ENCODE assay signal across 1 cellular context in genomic region chr6:142407685-142408273, GRCh38.
TF ChIP-seq lines count a peak whose summit lies in the region.

No MANE protein-coding gene starts in this region.

TF ChIP-seq in HepG2, 621 proteins besides CTCF, POLR2A, EP300 and RAD21 (continued from another document):
- TF ChIP-seq ZNF616 (CRISPR knock-in tag; IDR thresholded peaks at IDR 0.05; ENCODE audit: low read depth) (no peak), PREB (CRISPR knock-in tag; IDR thresholded peaks at IDR 0.05) (no peak), ZNF747 (CRISPR knock-in tag; IDR thresholded peaks at IDR 0.05; ENCODE audit: borderline replicate concordance) (no peak), MAFK (conservative IDR thresholded peaks at IDR 0.05 in 1 of 2, IDR thresholded peaks at IDR 0.05 in 1 of 2; ENCODE audit: low read length in 2 of 2) (peak; percentile 43 to 74; a peak in 2 of 4 replicates), AGO2 (optimal IDR thresholded peaks at IDR 0.05; ENCODE audit: low read depth, low read length) (peak; percentile 11), ZNF263 (CRISPR knock-in tag; IDR thresholded peaks at IDR 0.05) (no peak)
